In genomic region chr6:18155864-18156396, GRCh38 we compare ENCODE assay signal across 8 cellular contexts.
DNase-seq lines count a peak whose midpoint lies in the region; ATAC-seq and TF ChIP-seq lines count a peak whose summit lies in the region.

No MANE protein-coding gene starts in this region.

- ATAC-seq in HG02884 (IDR thresholded peaks at IDR 0.05; ENCODE audit: unreplicated experiment), result peak; percentile 37

- DNase-seq in activated CD4-positive, CD25-positive, alpha-beta regulatory T cell (lab: John Stamatoyannopoulos, UW), result peak in 3 of 4 experiments; percentile 7 to 20 (median 7)
- DNase-seq in activated CD4-positive, CD25-positive, alpha-beta regulatory T cell treated with anti-CD3 and anti-CD28 coated beads, Interleukin-2, amount 50 U/mL, for 72 hours, result no peak
- peak; percentile 26 for DNase-seq in NCI-H1417 treated with DMSO at 0.1 percent for 48 hours (lab: John Stamatoyannopoulos, UW)
- peak; percentile 17 for DNase-seq in brain microvascular endothelial cell
- peak; percentile 32 for DNase-seq in inferior parietal cortex (ENCODE audit: extremely low spot score)
- DNase-seq in stimulated activated CD4-positive, alpha-beta T cell treated with anti-CD3 and anti-CD28 coated beads, Interleukin-12 subunit alpha, Interleukin-12 subunit beta, amount 100 ng/mL, for 24 hours (ENCODE audit: low read depth in 2 of 2), result peak; percentile 13 to 45

- peaks cover 15% of the 10 kb centered on the region for H3K4me1 Mint-ChIP-seq in T-helper 1 cell treated with Interleukin-12 subunit alpha and Interleukin-12 subunit beta and Interleukin-4 antibody, amounts not matched to agents 30 μg/mL and 1 μg/mL, for 36 hours (ENCODE audit: low read depth)

- H3K4me3 ChIP-seq in brain microvascular endothelial cell (ENCODE audit: low read depth, low read length), result peak overlapping the region; percentile 90

- H3K4me3 Mint-ChIP-seq in T-helper 1 cell treated with Interleukin-12 subunit alpha and Interleukin-12 subunit beta and Interleukin-4 antibody, amounts not matched to agents 30 μg/mL and 1 μg/mL, for 36 hours, result peak overlapping the region; percentile 99

- no peaks in the 10 kb centered on the region for H3K27me3 Mint-ChIP-seq in T-helper 1 cell treated with Interleukin-12 subunit alpha and Interleukin-12 subunit beta and Interleukin-4 antibody, amounts not matched to agents 30 μg/mL and 1 μg/mL, for 36 hours (ENCODE audit: low read depth)

- peak overlapping the region; percentile 80 for H3K27ac Mint-ChIP-seq in T-helper 1 cell treated with Interleukin-12 subunit alpha and Interleukin-12 subunit beta and Interleukin-4 antibody, amounts not matched to agents 30 μg/mL and 1 μg/mL, for 36 hours

- H3K27ac ChIP-seq in brain microvascular endothelial cell, result peak overlapping the region; percentile 57

- H3K27me3 ChIP-seq in brain microvascular endothelial cell (replicated peaks), result no peaks in the 10 kb centered on the region

- TF ChIP-seq CTCF in brain microvascular endothelial cell (IDR thresholded peaks at IDR 0.05; ENCODE audit: low read depth, low read length, missing control alignments), result peak; percentile 57

- H3K9me3 Mint-ChIP-seq in T-helper 1 cell treated with Interleukin-12 subunit alpha and Interleukin-12 subunit beta and Interleukin-4 antibody, amounts not matched to agents 30 μg/mL and 1 μg/mL, for 36 hours, result no peaks in the 10 kb centered on the region

- H3K36me3 ChIP-seq in brain microvascular endothelial cell (replicated peaks), result no peaks in the 10 kb centered on the region

- in situ Hi-C loops in brain microvascular endothelial cell (cut with HindIII; ENCODE audit: low pct_ligation_motif_present, low sequenced_read_pairs), result no loop called here

- peaks cover 9% of the 10 kb centered on the region for H3K36me3 Mint-ChIP-seq in T-helper 1 cell treated with Interleukin-12 subunit alpha and Interleukin-12 subunit beta and Interleukin-4 antibody, amounts not matched to agents 30 μg/mL and 1 μg/mL, for 36 hours (ENCODE audit: low read depth)
